ENCODE assay signal across 13 cellular contexts in the genomic region with DNA sequence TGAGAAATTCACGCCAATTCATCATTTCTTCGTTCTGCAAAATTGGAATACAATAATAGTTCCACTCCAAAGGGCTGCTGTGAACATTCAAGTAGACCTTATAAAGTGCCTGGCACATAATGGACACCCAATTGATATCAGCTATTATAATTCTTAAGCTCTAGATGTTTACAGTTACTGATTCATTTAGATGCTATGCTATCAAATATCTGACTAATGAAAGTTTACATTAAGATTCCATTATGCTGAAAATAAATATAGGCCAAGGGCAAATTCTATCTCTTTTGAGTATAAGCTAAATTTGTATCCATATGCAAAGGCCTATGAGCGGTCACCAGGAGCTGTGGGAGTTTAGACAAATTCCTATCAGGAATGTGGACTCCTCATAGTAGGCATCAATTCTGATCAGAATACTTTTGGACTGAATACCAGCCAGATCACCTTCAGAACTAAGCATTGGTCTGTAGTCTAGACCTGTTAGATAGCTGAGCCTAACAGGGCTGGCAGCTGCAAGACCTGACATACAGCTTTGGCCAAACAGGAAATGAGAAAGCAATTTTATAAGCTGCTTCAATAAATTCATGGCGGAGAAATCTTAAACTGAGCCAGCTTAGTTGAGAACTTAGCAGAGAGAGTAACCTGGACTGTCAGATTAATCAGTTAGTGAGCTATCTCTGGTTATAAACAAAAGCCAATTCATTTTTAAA.
"Had no signal": no experiment of that assay in that cellular context is flagged by ENCODE, and none has a peak within 500 bp of the region (broad histone marks: within the 10 kb centered on the region; RNA-seq: fewer than 3 reads in every experiment).

No MANE protein-coding gene starts in this region.

- H3K9me3 ChIP-seq: gastrocnemius medialis, left ventricle myocardium inferior, sigmoid colon had no signal

- H3K36me3 ChIP-seq: gastrocnemius medialis, left ventricle myocardium inferior, sigmoid colon had no signal

- H3K27me3 ChIP-seq: gastrocnemius medialis, sigmoid colon had no signal

- DNase-seq: activated CD4-positive, alpha-beta T cell treated with anti-CD3 and anti-CD28 coated beads for 48 hours; activated CD8-positive, alpha-beta memory T cell treated with anti-CD3 and anti-CD28 coated beads, Interleukin-2, amount 50 U/mL, for 48 hours; activated CD8-positive, alpha-beta T cell treated with anti-CD3 and anti-CD28 coated beads, Interleukin-2, amount 10 ng/mL, durations not matched to agents 7 days and 5 days; activated naive CD8-positive, alpha-beta T cell treated with anti-CD3 and anti-CD28 coated beads, Interleukin-2, amount 10 ng/mL, durations not matched to agents 7 days and 5 days; anterior cingulate cortex; dorsolateral prefrontal cortex; gastrocnemius medialis; left ventricle myocardium inferior; mesenchymal stem cell; sigmoid colon; stimulated activated CD4-positive, alpha-beta T cell treated with anti-CD3 and anti-CD28 coated beads, Interleukin-2, amount 100 ng/mL, for 24 hours; stimulated activated naive CD4-positive, alpha-beta T cell; trophoblast cell had no signal

- H3K4me3 ChIP-seq: dorsolateral prefrontal cortex, gastrocnemius medialis, left ventricle myocardium inferior, sigmoid colon had no signal

- H3K27ac ChIP-seq: dorsolateral prefrontal cortex, gastrocnemius medialis, left ventricle myocardium inferior, sigmoid colon had no signal

- H3K4me1 ChIP-seq: gastrocnemius medialis, left ventricle myocardium inferior, sigmoid colon had no signal
